21 cellular contexts compared by ENCODE assay signal in the genomic region with DNA sequence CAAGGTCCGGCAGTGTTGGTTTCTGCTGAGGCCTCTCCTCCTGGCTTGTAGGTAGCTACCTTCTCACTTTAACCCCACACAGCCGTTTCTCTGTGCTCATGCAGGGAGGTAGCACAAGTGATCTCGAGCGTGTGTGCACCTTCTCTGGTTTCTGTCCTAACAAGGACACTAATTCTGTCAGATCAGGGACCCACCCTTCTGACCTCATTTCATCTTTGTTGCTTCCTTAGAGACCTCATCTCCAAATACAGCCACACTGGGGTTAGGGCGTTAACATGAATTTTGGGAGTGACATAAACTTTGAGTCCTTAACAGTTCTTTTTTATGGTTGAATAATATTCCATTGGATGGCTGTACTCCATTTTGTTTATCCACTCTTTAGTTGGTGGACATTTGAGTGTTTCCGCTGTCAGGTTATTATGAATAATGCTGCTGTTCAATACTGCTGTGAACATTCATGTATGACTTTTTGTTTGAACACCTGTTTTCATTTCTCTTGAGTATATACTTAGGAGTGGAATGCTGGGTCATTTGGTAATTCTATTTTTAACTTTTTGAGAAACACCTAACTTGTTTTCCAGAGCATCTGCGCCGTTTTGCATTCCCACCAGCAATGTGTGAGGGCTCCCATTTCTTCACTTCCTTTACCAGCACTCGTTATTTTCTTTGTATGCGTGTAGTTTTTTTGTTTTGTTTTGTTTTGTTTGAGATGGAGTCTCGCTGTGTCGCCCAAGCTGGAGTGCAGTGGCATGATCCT. TPM values are rescaled to one million over a fixed set of nuclear protein-coding genes. Genes with fewer than 3 reads are reported as not detected.
DNase-seq lines count a peak whose midpoint lies in the region; ATAC-seq, FAIRE-seq and TF ChIP-seq lines count a peak whose summit lies in the region.
"Had no signal": no experiment of that assay in that cellular context is flagged by ENCODE, and none has a peak within 500 bp of the region (broad histone marks: within the 10 kb centered on the region; RNA-seq: fewer than 3 reads in every experiment).

No MANE protein-coding gene starts in this region.

- no peaks in the 10 kb centered on the region for H3K27me3 ChIP-seq in lower lobe of right lung (ENCODE audit: low read depth)
- H3K27me3 ChIP-seq: foreskin keratinocyte had no signal

- no peak for TF ChIP-seq POLR2A in H54 (IDR thresholded peaks at IDR 0.05; ENCODE audit: low read depth, low read length)

- FAIRE-seq in H54 (lab: Jason Lieb, UNC) = peak; percentile 67

- H3K4me3 ChIP-seq in lower lobe of right lung = no peak overlapping the region
- H3K4me3 ChIP-seq: lung, smooth muscle cell had no signal

- POLR2A ChIA-PET in activated CD8-positive, alpha-beta T cell treated with anti-CD3 and anti-CD28 coated beads, Interleukin-2, amount 10 ng/mL, durations not matched to agents 7 days and 5 days (lab: Charles Lee) = no interaction called here

- no peaks in the 10 kb centered on the region for H3K36me3 ChIP-seq in lower lobe of right lung

- no peaks in the 10 kb centered on the region for H3K27me3 Mint-ChIP-seq in activated CD8-positive, alpha-beta T cell treated with anti-CD3 and anti-CD28 coated beads, Interleukin-2, amount 10 ng/mL, durations not matched to agents 7 days and 5 days (ENCODE audit: low read depth)
- H3K27me3 Mint-ChIP-seq: activated naive CD4-positive, alpha-beta T cell treated with anti-CD3 and anti-CD28 coated beads, Interleukin-2, amount 10 ng/mL, durations not matched to agents 7 days and 5 days had no signal

- peaks cover 10% of the 10 kb centered on the region for H3K4me1 ChIP-seq in lower lobe of right lung

- peaks cover 22% of the 10 kb centered on the region for H3K9me3 Mint-ChIP-seq in activated CD8-positive, alpha-beta T cell treated with anti-CD3 and anti-CD28 coated beads, Interleukin-2, amount 10 ng/mL, durations not matched to agents 7 days and 5 days (ENCODE audit: insufficient read depth)

- peaks cover 53% of the 10 kb centered on the region for H3K36me3 Mint-ChIP-seq in activated CD8-positive, alpha-beta T cell treated with anti-CD3 and anti-CD28 coated beads, Interleukin-2, amount 10 ng/mL, durations not matched to agents 7 days and 5 days (ENCODE audit: low read depth)

- DNase-seq in COLO668 (lab: John Stamatoyannopoulos, UW; ENCODE audit: unreplicated experiment) (peak; percentile 12), H54 (ENCODE audit: insufficient read length, low spot score) (no peak), SHP77 treated with DMSO at 0.1 percent for 48 hours (lab: John Stamatoyannopoulos, UW) (peak; percentile 92), lower lobe of right lung (no peak), anterior cingulate cortex (lab: John Stamatoyannopoulos, UW) (no peak)
- no peak for DNase-seq in activated CD8-positive, alpha-beta T cell treated with anti-CD3 and anti-CD28 coated beads, Interleukin-2, amount 10 ng/mL, durations not matched to agents 7 days and 5 days
- DNase-seq: activated CD4-positive, alpha-beta T cell treated with anti-CD3 and anti-CD28 coated beads for 1 hour; activated naive CD4-positive, alpha-beta T cell treated with anti-CD3 and anti-CD28 coated beads, Interleukin-2, amount 10 ng/mL, durations not matched to agents 7 days and 5 days; activated T-cell treated with anti-CD3 and anti-CD28 coated beads, Interleukin-2, amount 50 U/mL, for 48 hours; CD8-positive, alpha-beta T cell; NCI-H1105; NCI-H69; Right ventricle myocardium superior; stimulated activated naive CD4-positive, alpha-beta T cell; SW 1271 had no signal

- no peak for TF ChIP-seq CTCF in lower lobe of right lung (IDR thresholded peaks at IDR 0.05)

- CTCF ChIA-PET in activated CD8-positive, alpha-beta T cell treated with anti-CD3 and anti-CD28 coated beads, Interleukin-2, amount 10 ng/mL, durations not matched to agents 7 days and 5 days (lab: Charles Lee) = no interaction called here

- peaks cover 12% of the 10 kb centered on the region for H3K4me1 Mint-ChIP-seq in activated CD8-positive, alpha-beta T cell treated with anti-CD3 and anti-CD28 coated beads, Interleukin-2, amount 10 ng/mL, durations not matched to agents 7 days and 5 days (ENCODE audit: low read depth)

- H3K9me3 ChIP-seq in lower lobe of right lung = peaks cover 15% of the 10 kb centered on the region

- intact Hi-C loops in lower lobe of right lung (cut with DNase I) = no loop called here

- no peak overlapping the region for H3K27ac ChIP-seq in lower lobe of right lung
- H3K27ac ChIP-seq: foreskin keratinocyte, HL-60 had no signal

- ATAC-seq in lower lobe of right lung = peak; percentile 35 to 67
- ATAC-seq in GM18511 (IDR thresholded peaks at IDR 0.05; ENCODE audit: unreplicated experiment) = no peak
- ATAC-seq in GM21619 (IDR thresholded peaks at IDR 0.05; ENCODE audit: unreplicated experiment) = no peak
- no peak for ATAC-seq in activated CD8-positive, alpha-beta T cell treated with anti-CD3 and anti-CD28 coated beads, Interleukin-2, amount 10 ng/mL, durations not matched to agents 7 days and 5 days
- ATAC-seq: CD8-positive, alpha-beta T cell had no signal

- no peak overlapping the region for H3K4me3 Mint-ChIP-seq in activated CD8-positive, alpha-beta T cell treated with anti-CD3 and anti-CD28 coated beads, Interleukin-2, amount 10 ng/mL, durations not matched to agents 7 days and 5 days
- H3K4me3 Mint-ChIP-seq: activated naive CD4-positive, alpha-beta T cell treated with anti-CD3 and anti-CD28 coated beads, Interleukin-2, amount 10 ng/mL, durations not matched to agents 7 days and 5 days; CD8-positive, alpha-beta T cell had no signal

- H3K27ac Mint-ChIP-seq in activated CD8-positive, alpha-beta T cell treated with anti-CD3 and anti-CD28 coated beads, Interleukin-2, amount 10 ng/mL, durations not matched to agents 7 days and 5 days = no peak overlapping the region
- H3K27ac Mint-ChIP-seq: activated naive CD4-positive, alpha-beta T cell treated with anti-CD3 and anti-CD28 coated beads, Interleukin-2, amount 10 ng/mL, durations not matched to agents 7 days and 5 days; CD8-positive, alpha-beta T cell had no signal

RNA-seq across cellular contexts. Expression of a gene that starts 57.5 kb away (rescaled TPM):
- 34.7 TPM for total RNA-seq in lower lobe of right lung
- total RNA-seq in activated CD8-positive, alpha-beta T cell treated with anti-CD3 and anti-CD28 coated beads, Interleukin-2, amount 10 ng/mL, durations not matched to agents 7 days and 5 days = 10 to 100 TPM; 36.6 to 37.4 TPM

Comparison
In these comparisons a context has a peak if more than half of its experiments do, and no peak if none do; other contexts are left out.
1. DNase-seq: peak in COLO668 (single experiment) and SHP77 treated with DMSO at 0.1 percent for 48 hours (single experiment); none in H54 (single experiment), lower lobe of right lung (single experiment), activated CD8-positive, alpha-beta T cell treated with anti-CD3 and anti-CD28 coated beads, Interleukin-2, amount 10 ng/mL, durations not matched to agents 7 days and 5 days (single experiment) and anterior cingulate cortex (0 of 58).
2. ATAC-seq: peak in lower lobe of right lung (2 of 2); none in GM18511 (single experiment), GM21619 (single experiment) and activated CD8-positive, alpha-beta T cell treated with anti-CD3 and anti-CD28 coated beads, Interleukin-2, amount 10 ng/mL, durations not matched to agents 7 days and 5 days (single experiment).